Comparison of ENCODE assay signal across 16 cellular contexts in genomic region chr21:33115586-33116541, GRCh38. TPM values are rescaled to one million over a fixed set of nuclear protein-coding genes. Genes with fewer than 3 reads are reported as not detected.
DNase-seq lines count a peak whose midpoint lies in the region; ATAC-seq and TF ChIP-seq lines count a peak whose summit lies in the region.
"Had no signal": no experiment of that assay in that cellular context is flagged by ENCODE, and none has a peak within 500 bp of the region (broad histone marks: within the 10 kb centered on the region; RNA-seq: fewer than 3 reads in every experiment).

No MANE protein-coding gene starts in this region.

- H3K4me3 Mint-ChIP-seq in neural crest cell: no peak overlapping the region
- H3K4me3 Mint-ChIP-seq: nephron had no signal

- H3K27me3 Mint-ChIP-seq in neural crest cell (ENCODE audit: low read depth): peaks cover 98% of the 10 kb centered on the region

- H3K36me3 Mint-ChIP-seq in neural crest cell (ENCODE audit: low read depth): no peaks in the 10 kb centered on the region

- H3K9me3 ChIP-seq in Loucy (ENCODE audit: insufficient read depth, low read depth, low read length): no peaks in the 10 kb centered on the region
- H3K9me3 ChIP-seq: gastrocnemius medialis, upper lobe of left lung had no signal

- H3K27ac Mint-ChIP-seq in neural crest cell (ENCODE audit: unreplicated experiment): peak overlapping the region; percentile 97
- H3K27ac Mint-ChIP-seq: nephron had no signal

- no peaks in the 10 kb centered on the region for H3K36me3 ChIP-seq in Loucy (ENCODE audit: insufficient read depth, low read length)
- H3K36me3 ChIP-seq: gastrocnemius medialis, upper lobe of left lung had no signal

- TF ChIP-seq CTCF in Loucy (conservative IDR thresholded peaks at IDR 0.05; ENCODE audit: low read length): no peak
- no peak for TF ChIP-seq CTCF in neural crest cell (conservative IDR thresholded peaks at IDR 0.05)

- H3K4me3 ChIP-seq in Loucy (ENCODE audit: low read length, poor library complexity, severe bottlenecking): no peak overlapping the region
- H3K4me3 ChIP-seq: gastrocnemius medialis, upper lobe of left lung had no signal

- H3K27ac ChIP-seq in angular gyrus (ENCODE audit: low read depth, low read length): peak overlapping the region; percentile 93
- H3K27ac ChIP-seq: gastrocnemius medialis, upper lobe of left lung had no signal

- H2AFZ ChIP-seq in Loucy (ENCODE audit: low read length): no peak overlapping the region

- peak; percentile 94 for DNase-seq in DMS 273 (lab: John Stamatoyannopoulos, UW; ENCODE audit: unreplicated experiment)
- DNase-seq in neural crest cell (ENCODE audit: low read depth, low spot score): no peak
- no peak for DNase-seq in NCI-H1417 (lab: John Stamatoyannopoulos, UW)
- DNase-seq in NCI-H187 treated with DMSO at 0.1 percent for 48 hours (lab: John Stamatoyannopoulos, UW): no peak
- DNase-seq in stimulated activated CD4-positive, alpha-beta T cell treated with anti-CD3 and anti-CD28 coated beads, Interleukin-2, amount 100 ng/mL, for 24 hours: no peak
- DNase-seq: effector memory CD8-positive, alpha-beta T cell; gastrocnemius medialis; Karpas-422; kidney; stimulated activated CD4-positive, alpha-beta T cell treated with anti-CD3 and anti-CD28 coated beads, Interleukin-12 subunit alpha, Interleukin-12 subunit beta, amount 100 ng/mL, for 4 hours; upper lobe of left lung had no signal

- H3K27me3 ChIP-seq in Loucy (ENCODE audit: insufficient read depth, low read length, poor library complexity, severe bottlenecking): no peaks in the 10 kb centered on the region
- H3K27me3 ChIP-seq: upper lobe of left lung had no signal

- H3K9ac ChIP-seq in Loucy (ENCODE audit: low read depth, low read length, poor library complexity, severe bottlenecking): no peak overlapping the region

- H4K20me1 ChIP-seq in Loucy (ENCODE audit: insufficient read depth, low read length, poor library complexity, severe bottlenecking): no peaks in the 10 kb centered on the region

- no peaks in the 10 kb centered on the region for H3F3A ChIP-seq in Loucy (ENCODE audit: low read depth)

- no peaks in the 10 kb centered on the region for H3K9me3 Mint-ChIP-seq in neural crest cell
- H3K9me3 Mint-ChIP-seq: effector memory CD8-positive, alpha-beta T cell; nephron had no signal

- H3K79me2 ChIP-seq in Loucy (ENCODE audit: insufficient read depth, low read length): no peaks in the 10 kb centered on the region

- peaks cover 71% of the 10 kb centered on the region for H3K4me1 Mint-ChIP-seq in neural crest cell

- no peaks in the 10 kb centered on the region for H3K9me2 ChIP-seq in Loucy (replicated peaks; ENCODE audit: low read depth, low read length)

- peak overlapping the region; percentile 0 for H3K4me2 ChIP-seq in Loucy (ENCODE audit: low read depth, low read length, poor library complexity, severe bottlenecking)

- H3K4me1 ChIP-seq in Loucy (ENCODE audit: insufficient read depth, low read length, poor library complexity, severe bottlenecking): peaks cover 10% of the 10 kb centered on the region
- H3K4me1 ChIP-seq: gastrocnemius medialis, upper lobe of left lung had no signal

- ATAC-seq in GM21825 (IDR thresholded peaks at IDR 0.05; ENCODE audit: unreplicated experiment): no peak
- ATAC-seq: gastrocnemius medialis had no signal

RNA-seq across cellular contexts. Expression of gene OLIG1, which starts 45.9 kb away (rescaled TPM):
- 5.4 and 8.4 TPM in 2 replicates for total RNA-seq in neural crest cell
- total RNA-seq: astrocyte had no signal
